9 cellular contexts compared by ENCODE assay signal in the genomic region with DNA sequence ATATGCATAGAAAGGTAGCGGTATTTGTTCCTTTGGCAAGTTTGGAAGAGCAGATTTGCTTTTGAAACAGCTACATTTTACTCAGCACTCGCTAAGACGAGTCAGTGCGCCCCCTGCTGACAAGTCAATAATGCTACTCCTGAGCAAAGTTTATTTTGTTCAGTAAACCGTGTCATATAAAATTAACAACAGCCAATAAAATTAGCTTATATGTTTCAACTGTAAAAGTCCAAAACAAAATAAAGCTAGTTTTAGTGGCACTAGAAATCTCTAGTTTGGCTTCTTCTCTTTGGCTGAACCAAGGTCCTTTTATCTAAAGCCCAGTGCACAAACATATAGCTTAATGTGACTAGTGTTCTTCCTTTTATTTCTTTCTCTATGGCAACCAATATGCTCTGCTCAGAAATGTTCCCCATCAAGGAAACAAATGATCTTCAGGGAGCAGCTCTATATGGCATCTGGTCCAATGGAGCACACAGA. TPM values are rescaled to one million over a fixed set of nuclear protein-coding genes. Genes with fewer than 3 reads are reported as not detected.
DNase-seq lines count a peak whose midpoint lies in the region; ATAC-seq, FAIRE-seq and TF ChIP-seq lines count a peak whose summit lies in the region.
"Had no signal": no experiment of that assay in that cellular context is flagged by ENCODE, and none has a peak within 500 bp of the region (broad histone marks: within the 10 kb centered on the region; RNA-seq: fewer than 3 reads in every experiment).

No MANE protein-coding gene starts in this region.

- no peaks in the 10 kb centered on the region for H3K36me3 ChIP-seq in endothelial cell of umbilical vein (ENCODE audit: control insufficient read depth in 2 of 2, extremely low read depth in 1 of 2, insufficient read depth in 2 of 2, low read length in 2 of 2)

- no peak overlapping the region for H3K9ac ChIP-seq in endothelial cell of umbilical vein (replicated peaks; ENCODE audit: extremely low read depth, insufficient read depth, low read length)

- TF ChIP-seq CTCF in Calu3 (IDR thresholded peaks at IDR 0.05; ENCODE audit: unreplicated experiment) (peak; percentile 73), activated B cell treated with CpG ODN at 0.5 μM for 24 hours (IDR thresholded peaks at IDR 0.05) (no peak), endothelial cell of umbilical vein (IDR thresholded peaks at IDR 0.05; ENCODE audit: extremely low read depth in 1 of 2, insufficient read depth in 1 of 2, low read depth in 1 of 2, low read length in 2 of 2) (peak; percentile 58 to 63), neural crest cell (conservative IDR thresholded peaks at IDR 0.05) (peak; percentile 89)

- H3K36me3 Mint-ChIP-seq in Calu3 (ENCODE audit: insufficient read depth, unreplicated experiment) (peaks cover 3% of the 10 kb centered on the region), activated B cell treated with CpG ODN at 0.5 μM for 24 hours (ENCODE audit: low read depth) (peaks cover 1% of the 10 kb centered on the region), neural crest cell (ENCODE audit: low read depth) (peaks cover 7% of the 10 kb centered on the region)

- H3K9me3 ChIP-seq in endothelial cell of umbilical vein (replicated peaks; ENCODE audit: control insufficient read depth, insufficient read depth, low read length): no peaks in the 10 kb centered on the region

- H3K4me3 Mint-ChIP-seq in Calu3 (ENCODE audit: low read depth, unreplicated experiment): no peak overlapping the region
- H3K4me3 Mint-ChIP-seq in activated B cell treated with CpG ODN at 0.5 μM for 24 hours: no peak overlapping the region
- peak overlapping the region; percentile 99 for H3K4me3 Mint-ChIP-seq in neural crest cell
- H3K4me3 Mint-ChIP-seq: stimulated activated naive CD8-positive, alpha-beta T cell treated with anti-CD3 and anti-CD28 coated beads, Interleukin-15, Interleukin-2, amounts not matched to agents 100 ng/mL and 50 ng/mL, for 24 hours had no signal

- no peaks in the 10 kb centered on the region for H3K9me1 ChIP-seq in endothelial cell of umbilical vein (replicated peaks; ENCODE audit: control insufficient read depth, extremely low read depth, insufficient read depth, low read length)

- peak; percentile 75 for DNase-seq in Calu3
- DNase-seq in NCI-H1694 (lab: John Stamatoyannopoulos, UW): peak; percentile 48
- DNase-seq in activated B cell treated with CpG ODN at 0.5 μM for 24 hours: no peak
- peak; percentile 34 for DNase-seq in endothelial cell of umbilical vein (ENCODE audit: low read depth, low spot score)
- DNase-seq in neural crest cell (ENCODE audit: low read depth, low spot score): peak; percentile 89
- no peak for DNase-seq in GF-D8 (lab: John Stamatoyannopoulos, UW)

- POLR2A ChIA-PET in activated B cell treated with CpG ODN at 0.5 μM for 24 hours (lab: Charles Lee): no interaction called here
- POLR2A ChIA-PET in endothelial cell of umbilical vein (lab: Charles Lee): no interaction called here

- intact Hi-C loops in Calu3 (cut with micrococcal nuclease; ENCODE audit: unreplicated experiment): loop anchor here (1.0 kb wide), 1 partner anchor 1688 kb away; no protein-coding TSS in a partner anchor
- intact Hi-C loops in activated B cell treated with CpG ODN at 0.5 μM for 24 hours (cut with micrococcal nuclease): loop anchor here (5.0 to 10.0 kb wide), 4 partner anchors 128 to 892 kb away; a partner anchor contains a TSS
- intact Hi-C loops in endothelial cell of umbilical vein (cut with micrococcal nuclease): no loop called here

- H3K79me2 ChIP-seq in endothelial cell of umbilical vein (ENCODE audit: control insufficient read depth, insufficient read depth, low read length): no peaks in the 10 kb centered on the region

- H4K20me1 ChIP-seq in endothelial cell of umbilical vein (replicated peaks; ENCODE audit: control insufficient read depth, extremely low read depth, insufficient read depth, low read length): no peaks in the 10 kb centered on the region

- dilution Hi-C loops in endothelial cell of umbilical vein (cut with MboI; ENCODE audit: extremely low pct_ligation_motif_present, low sequenced_read_pairs): no loop called here

- ATAC-seq in GM21526 (IDR thresholded peaks at IDR 0.05; ENCODE audit: low FRiP score, unreplicated experiment) (peak; percentile 49), activated B cell treated with CpG ODN at 0.5 μM for 24 hours (ENCODE audit: low read depth) (no peak), HG02981 (IDR thresholded peaks at IDR 0.05; ENCODE audit: unreplicated experiment) (no peak)

- TF ChIP-seq POLR2A in endothelial cell of umbilical vein (IDR thresholded peaks at IDR 0.05; ENCODE audit: low read depth, low read length): no peak

- H3K4me1 Mint-ChIP-seq in Calu3 (ENCODE audit: low read depth, unreplicated experiment) (peaks cover 18% of the 10 kb centered on the region), activated B cell treated with CpG ODN at 0.5 μM for 24 hours (peaks cover 30% of the 10 kb centered on the region), neural crest cell (peaks cover 80% of the 10 kb centered on the region)

- no peak overlapping the region for H3K4me2 ChIP-seq in endothelial cell of umbilical vein (ENCODE audit: insufficient read depth, low read length)

- peaks cover 6% of the 10 kb centered on the region for H3K9me3 Mint-ChIP-seq in Calu3 (ENCODE audit: low read depth, unreplicated experiment)
- peaks cover 3% of the 10 kb centered on the region for H3K9me3 Mint-ChIP-seq in activated B cell treated with CpG ODN at 0.5 μM for 24 hours
- H3K9me3 Mint-ChIP-seq in neural crest cell: no peaks in the 10 kb centered on the region
- H3K9me3 Mint-ChIP-seq: stimulated activated naive CD8-positive, alpha-beta T cell treated with anti-CD3 and anti-CD28 coated beads, Interleukin-15, Interleukin-2, amounts not matched to agents 100 ng/mL and 50 ng/mL, for 24 hours had no signal

- no peak overlapping the region for H3K4me3 ChIP-seq in endothelial cell of umbilical vein (replicated peaks in 1 of 3; ENCODE audit: insufficient read depth in 1 of 3, low read depth in 1 of 3, low read length in 3 of 3)

- BruUV-seq in Calu3 (replicated peaks; lab: Mats Ljungman, UMichigan) (no TSS peak), endothelial cell of umbilical vein (replicated peaks; lab: Mats Ljungman, UMichigan) (no TSS peak)

- H3K27me3 Mint-ChIP-seq in Calu3 (ENCODE audit: unreplicated experiment) (peaks cover 100% of the 10 kb centered on the region), activated B cell treated with CpG ODN at 0.5 μM for 24 hours (peaks cover 84% of the 10 kb centered on the region), neural crest cell (ENCODE audit: low read depth) (peaks cover 98% of the 10 kb centered on the region)

- no peak overlapping the region for H2AFZ ChIP-seq in endothelial cell of umbilical vein (ENCODE audit: low read depth, low read length)

- FAIRE-seq in endothelial cell of umbilical vein (lab: Jason Lieb, UNC): peak; percentile 86

- H3K27me3 ChIP-seq in endothelial cell of umbilical vein (ENCODE audit: control insufficient read depth in 2 of 2, insufficient read depth in 2 of 2, low read length in 2 of 2): peaks cover 81 to 94% of the 10 kb centered on the region in 2 experiments

- no peaks in the 10 kb centered on the region for H3K4me1 ChIP-seq in endothelial cell of umbilical vein (ENCODE audit: control insufficient read depth, extremely low read depth, insufficient read depth, low read length)

- H3K27ac Mint-ChIP-seq in Calu3 (ENCODE audit: unreplicated experiment): no peak overlapping the region
- H3K27ac Mint-ChIP-seq in activated B cell treated with CpG ODN at 0.5 μM for 24 hours: peak overlapping the region; percentile 14
- peak overlapping the region; percentile 71 for H3K27ac Mint-ChIP-seq in neural crest cell (ENCODE audit: unreplicated experiment)
- H3K27ac Mint-ChIP-seq: stimulated activated naive CD8-positive, alpha-beta T cell treated with anti-CD3 and anti-CD28 coated beads, Interleukin-15, Interleukin-2, amounts not matched to agents 100 ng/mL and 50 ng/mL, for 24 hours had no signal

- CTCF ChIA-PET in Calu3 (lab: Charles Lee) (interaction anchor here (0.8 to 1.5 kb wide), 5 partner anchors 19 to 1688 kb away, joined by 3 to 10 read pairs (median 4); no protein-coding TSS in a partner anchor), activated B cell treated with CpG ODN at 0.5 μM for 24 hours (lab: Charles Lee) (interaction anchor here (0.6 to 1.6 kb wide), 6 partner anchors 10 to 127 kb away, joined by 3 to 7 read pairs (median 3); no protein-coding TSS in a partner anchor), endothelial cell of umbilical vein (lab: Charles Lee) (interaction anchor here (0.5 to 3.4 kb wide), 20 partner anchors 9 to 1688 kb away, joined by 3 to 67 read pairs (median 4); a partner anchor contains a TSS)

- H3K27ac ChIP-seq in endothelial cell of umbilical vein (ENCODE audit: insufficient read depth, low read depth, low read length): no peak overlapping the region

TF ChIP-seq in endothelial cell of umbilical vein, 7 proteins besides CTCF, POLR2A, EP300 and RAD21:
- TF ChIP-seq POLR2AphosphoS5 (IDR thresholded peaks at IDR 0.05; ENCODE audit: insufficient read depth, low read depth, low read length) (no peak), EZH2 (IDR thresholded peaks at IDR 0.05; ENCODE audit: borderline replicate concordance, low read depth, low read length, severe bottlenecking) (peak; percentile 50)

RNA-seq across cellular contexts. Expression of a gene that starts 4.3 kb away (rescaled TPM):
- total RNA-seq in Calu3 (2022) (not detected in 2 replicates), activated B cell treated with CpG ODN at 0.5 μM for 24 hours (not detected in 2 replicates), endothelial cell of umbilical vein (not detected in 2 replicates), neural crest cell (26.7 and 27.1 TPM in 2 replicates)
- not detected in 2 replicates for polyA plus RNA-seq in endothelial cell of umbilical vein
- polyA plus RNA-seq in endothelial cell of umbilical vein (2011; cell fraction: cytosol; rRNA removed): not detected in 2 replicates
- not detected in 2 replicates for polyA plus RNA-seq in endothelial cell of umbilical vein (2011; cell fraction: nucleus; rRNA removed)
- not detected in 2 replicates for polyA plus RNA-seq in endothelial cell of umbilical vein (2012)
- polyA minus RNA-seq in endothelial cell of umbilical vein: not detected in 2 replicates
- polyA minus RNA-seq in endothelial cell of umbilical vein (2011; cell fraction: cytosol; rRNA and poly(A)+ RNA removed): not detected
- polyA minus RNA-seq in endothelial cell of umbilical vein (2011; cell fraction: nucleus; rRNA and poly(A)+ RNA removed): not detected in 2 replicates

Comparison
In these comparisons a context has a peak if more than half of its experiments do, and no peak if none do; other contexts are left out.
1. DNase-seq: peak in Calu3 (single experiment), NCI-H1694 (single experiment), endothelial cell of umbilical vein (single experiment) and neural crest cell (single experiment); none in activated B cell treated with CpG ODN at 0.5 μM for 24 hours (single experiment) and GF-D8 (single experiment).
2. RNA of a gene that starts 4.3 kb away (total RNA-seq): 26.7 to 27.1 TPM in neural crest cell; not detected in Calu3, not detected in activated B cell treated with CpG ODN at 0.5 μM for 24 hours and not detected in endothelial cell of umbilical vein; every median in the first group is over 10 times any median in the second.